18 cellular contexts compared by ENCODE assay signal in the genomic region with DNA sequence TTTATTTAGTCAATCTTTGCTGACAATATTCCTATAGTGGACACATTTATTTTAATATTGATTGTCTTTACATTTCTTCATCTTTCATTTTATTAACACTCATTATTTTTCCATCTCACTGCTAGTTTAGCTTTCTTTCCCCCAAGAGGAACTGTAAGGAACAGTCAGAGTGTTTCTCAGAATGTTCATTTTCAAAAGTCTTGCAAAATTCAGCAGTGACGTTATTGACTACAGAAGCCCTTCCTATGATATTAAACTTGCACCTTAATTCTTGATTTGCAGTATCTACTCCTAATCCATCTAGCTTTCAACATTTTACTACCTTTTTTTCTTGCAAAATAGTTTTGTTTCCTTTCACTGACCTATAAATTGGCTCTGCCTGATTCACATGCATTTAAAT. TPM values are rescaled to one million over a fixed set of nuclear protein-coding genes. Genes with fewer than 3 reads are reported as not detected.
DNase-seq lines count a peak whose midpoint lies in the region; ATAC-seq and TF ChIP-seq lines count a peak whose summit lies in the region.
"Had no signal": no experiment of that assay in that cellular context is flagged by ENCODE, and none has a peak within 500 bp of the region (broad histone marks: within the 10 kb centered on the region; RNA-seq: fewer than 3 reads in every experiment).

No MANE protein-coding gene starts in this region.

- intact Hi-C loops in CD4-positive, alpha-beta T cell (cut with DNase I, micrococcal nuclease), result no loop called here

- no peaks in the 10 kb centered on the region for H3K27me3 Mint-ChIP-seq in CD4-positive, alpha-beta T cell
- no peaks in the 10 kb centered on the region for H3K27me3 Mint-ChIP-seq in central memory CD8-positive, alpha-beta T cell
- H3K27me3 Mint-ChIP-seq in natural killer cell treated with Interleukin-12 subunit alpha and Interleukin-12 subunit beta and Interleukin-15 and Interleukin-18, amount 100 ng/mL, for 72 hours, result no peaks in the 10 kb centered on the region

- POLR2A ChIA-PET in CD4-positive, alpha-beta T cell (lab: Charles Lee), result interaction anchor here (1.9 kb wide), 1 partner anchor 9 kb away, joined by 7 read pairs; no protein-coding TSS in a partner anchor

- H3K4me3 Mint-ChIP-seq in CD4-positive, alpha-beta T cell, result no peak overlapping the region
- H3K4me3 Mint-ChIP-seq in central memory CD8-positive, alpha-beta T cell, result no peak overlapping the region
- peak overlapping the region; percentile 69 for H3K4me3 Mint-ChIP-seq in natural killer cell treated with Interleukin-12 subunit alpha and Interleukin-12 subunit beta and Interleukin-15 and Interleukin-18, amount 100 ng/mL, for 72 hours
- H3K4me3 Mint-ChIP-seq in stimulated activated effector memory CD8-positive, alpha-beta T cell treated with anti-CD3 and anti-CD28 coated beads, Interleukin-12 subunit alpha, Interleukin-12 subunit beta, amount 100 ng/mL, for 72 hours, result no peak overlapping the region
- H3K4me3 Mint-ChIP-seq: CD4-positive, alpha-beta memory T cell had no signal

- DNase-seq in AML-193 (lab: John Stamatoyannopoulos, UW) (peak; percentile 60 to 73), NCI-H187 treated with DMSO at 0.1 percent for 48 hours (lab: John Stamatoyannopoulos, UW) (no peak)
- DNase-seq in CD4-positive, alpha-beta T cell, result no peak
- no peak for DNase-seq in central memory CD8-positive, alpha-beta T cell (ENCODE audit: low spot score in 2 of 2)
- DNase-seq in natural killer cell treated with Interleukin-12 subunit alpha and Interleukin-12 subunit beta and Interleukin-15 and Interleukin-18, amount 100 ng/mL, for 72 hours (ENCODE audit: low spot score), result no peak
- DNase-seq in stimulated activated effector memory CD8-positive, alpha-beta T cell treated with anti-CD3 and anti-CD28 coated beads, Interleukin-12 subunit alpha, Interleukin-12 subunit beta, amount 100 ng/mL, for 72 hours (ENCODE audit: low spot score in 2 of 2), result no peak
- DNase-seq: CD4-positive, alpha-beta memory T cell; KG1; NCI-H1930; NCI-H510A; NCI-H748 treated with DMSO at 0.1 percent for 48 hours; Peyer's patch; SJCRH30; T-helper 1 cell had no signal

- H3K27me3 ChIP-seq in CD4-positive, alpha-beta T cell (ENCODE audit: control insufficient read depth, insufficient read depth, low read length), result no peaks in the 10 kb centered on the region
- H3K27me3 ChIP-seq: Peyer's patch, SJCRH30 had no signal

- CTCF ChIA-PET in CD4-positive, alpha-beta T cell (lab: Charles Lee), result no interaction called here

- H3K27ac Mint-ChIP-seq in CD4-positive, alpha-beta T cell, result peak overlapping the region; percentile 6
- peak overlapping the region; percentile 58 for H3K27ac Mint-ChIP-seq in central memory CD8-positive, alpha-beta T cell (ENCODE audit: low read depth)
- peak overlapping the region; percentile 80 to 90 for H3K27ac Mint-ChIP-seq in natural killer cell treated with Interleukin-12 subunit alpha and Interleukin-12 subunit beta and Interleukin-15 and Interleukin-18, amount 100 ng/mL, for 72 hours
- no peak overlapping the region for H3K27ac Mint-ChIP-seq in stimulated activated effector memory CD8-positive, alpha-beta T cell treated with anti-CD3 and anti-CD28 coated beads, Interleukin-12 subunit alpha, Interleukin-12 subunit beta, amount 100 ng/mL, for 72 hours

- no peaks in the 10 kb centered on the region for H3K9me3 Mint-ChIP-seq in CD4-positive, alpha-beta T cell
- no peaks in the 10 kb centered on the region for H3K9me3 Mint-ChIP-seq in central memory CD8-positive, alpha-beta T cell
- H3K9me3 Mint-ChIP-seq in natural killer cell treated with Interleukin-12 subunit alpha and Interleukin-12 subunit beta and Interleukin-15 and Interleukin-18, amount 100 ng/mL, for 72 hours, result no peaks in the 10 kb centered on the region
- H3K9me3 Mint-ChIP-seq in stimulated activated effector memory CD8-positive, alpha-beta T cell treated with anti-CD3 and anti-CD28 coated beads, Interleukin-12 subunit alpha, Interleukin-12 subunit beta, amount 100 ng/mL, for 72 hours, result no peaks in the 10 kb centered on the region

- TF ChIP-seq CTCF in CD4-positive, alpha-beta T cell (IDR thresholded peaks at IDR 0.05), result no peak

- H3K4me1 Mint-ChIP-seq in CD4-positive, alpha-beta T cell (ENCODE audit: low read depth), result peaks cover 72% of the 10 kb centered on the region
- peaks cover 78% of the 10 kb centered on the region for H3K4me1 Mint-ChIP-seq in central memory CD8-positive, alpha-beta T cell
- H3K4me1 Mint-ChIP-seq in natural killer cell treated with Interleukin-12 subunit alpha and Interleukin-12 subunit beta and Interleukin-15 and Interleukin-18, amount 100 ng/mL, for 72 hours (ENCODE audit: low read depth in 2 of 2), result peaks cover 62 to 87% of the 10 kb centered on the region in 2 donors
- H3K4me1 Mint-ChIP-seq in stimulated activated effector memory CD8-positive, alpha-beta T cell treated with anti-CD3 and anti-CD28 coated beads, Interleukin-12 subunit alpha, Interleukin-12 subunit beta, amount 100 ng/mL, for 72 hours, result peaks cover 42% of the 10 kb centered on the region

- no peak for ATAC-seq in CD4-positive, alpha-beta T cell (ENCODE audit: poor library complexity)
- ATAC-seq in central memory CD8-positive, alpha-beta T cell (replicated peaks; ENCODE audit: extremely low read depth, poor library complexity, severe bottlenecking), result no peak
- no peak for ATAC-seq in natural killer cell treated with Interleukin-12 subunit alpha and Interleukin-12 subunit beta and Interleukin-15 and Interleukin-18, amount 100 ng/mL, for 72 hours
- no peak for ATAC-seq in GM18511 (IDR thresholded peaks at IDR 0.05; ENCODE audit: unreplicated experiment)
- no peak for ATAC-seq in stimulated activated effector memory CD8-positive, alpha-beta T cell treated with anti-CD3 and anti-CD28 coated beads, Interleukin-12 subunit alpha, Interleukin-12 subunit beta, amount 100 ng/mL, for 72 hours

- peaks cover 89% of the 10 kb centered on the region for H3K36me3 Mint-ChIP-seq in CD4-positive, alpha-beta T cell (ENCODE audit: low read depth)
- H3K36me3 Mint-ChIP-seq in central memory CD8-positive, alpha-beta T cell (ENCODE audit: insufficient read depth), result peaks cover 66% of the 10 kb centered on the region
- H3K36me3 Mint-ChIP-seq in natural killer cell treated with Interleukin-12 subunit alpha and Interleukin-12 subunit beta and Interleukin-15 and Interleukin-18, amount 100 ng/mL, for 72 hours, result peaks cover 53% of the 10 kb centered on the region
- H3K36me3 Mint-ChIP-seq in stimulated activated effector memory CD8-positive, alpha-beta T cell treated with anti-CD3 and anti-CD28 coated beads, Interleukin-12 subunit alpha, Interleukin-12 subunit beta, amount 100 ng/mL, for 72 hours, result peaks cover 99% of the 10 kb centered on the region

- H3K9me3 ChIP-seq in CD4-positive, alpha-beta T cell (ENCODE audit: control insufficient read depth, low read length), result no peaks in the 10 kb centered on the region
- H3K9me3 ChIP-seq: Peyer's patch, SJCRH30 had no signal

- no peak overlapping the region for H3K27ac ChIP-seq in CD4-positive, alpha-beta T cell (ENCODE audit: low read depth, low read length)
- H3K27ac ChIP-seq: Peyer's patch, SJCRH30 had no signal

RNA-seq across cellular contexts. Expression of gene CLEC2B, which starts 13.0 kb away (rescaled TPM):
- 100 to 1,000 TPM; 152 to 155 TPM for total RNA-seq in CD4-positive, alpha-beta T cell
- total RNA-seq in natural killer cell treated with Interleukin-12 subunit alpha and Interleukin-12 subunit beta and Interleukin-15 and Interleukin-18, amount 100 ng/mL, for 72 hours, result 10 to 100 TPM; 26.7 to 70.3 TPM
- total RNA-seq: G401, SJCRH30 had no signal

RNA-seq across cellular contexts. Expression of gene KLRF2, which starts 25.1 kb away (rescaled TPM):
- total RNA-seq in CD4-positive, alpha-beta T cell, result not detected
- not detected for total RNA-seq in natural killer cell treated with Interleukin-12 subunit alpha and Interleukin-12 subunit beta and Interleukin-15 and Interleukin-18, amount 100 ng/mL, for 72 hours
- total RNA-seq: A673; CD4-positive, alpha-beta memory T cell; G401; H4; Peyer's patch; SJCRH30 had no signal

RNA-seq across cellular contexts. Expression of gene KLRF1, which starts 28.9 kb away (rescaled TPM):
- total RNA-seq in CD4-positive, alpha-beta T cell, result under 1 TPM in 1 of 2 experiments, not detected in 1; 0.44 TPM
- 1 to 10 TPM; 1.7 to 2.1 TPM for total RNA-seq in natural killer cell treated with Interleukin-12 subunit alpha and Interleukin-12 subunit beta and Interleukin-15 and Interleukin-18, amount 100 ng/mL, for 72 hours
- total RNA-seq: A673, G401, Peyer's patch, SJCRH30 had no signal

Comparison
In these comparisons a context has a peak if more than half of its experiments do, and no peak if none do; other contexts are left out.
1. DNase-seq: peak in AML-193 (2 of 2); none in CD4-positive, alpha-beta T cell (0 of 10), central memory CD8-positive, alpha-beta T cell (0 of 2), natural killer cell treated with Interleukin-12 subunit alpha and Interleukin-12 subunit beta and Interleukin-15 and Interleukin-18, amount 100 ng/mL, for 72 hours (single experiment), NCI-H187 treated with DMSO at 0.1 percent for 48 hours (single experiment) and stimulated activated effector memory CD8-positive, alpha-beta T cell treated with anti-CD3 and anti-CD28 coated beads, Interleukin-12 subunit alpha, Interleukin-12 subunit beta, amount 100 ng/mL, for 72 hours (0 of 2).